In genomic region chr9:91117959-91118651, GRCh38 we compare ENCODE assay signal across 8 cellular contexts.
DNase-seq lines count a peak whose midpoint lies in the region; ATAC-seq and TF ChIP-seq lines count a peak whose summit lies in the region.

No MANE protein-coding gene starts in this region.

- peak overlapping the region; percentile 91 for H3K27ac Mint-ChIP-seq in chondrocyte (ENCODE audit: unreplicated experiment)

- no peaks in the 10 kb centered on the region for H3K27me3 Mint-ChIP-seq in chondrocyte (ENCODE audit: low read depth)

- ATAC-seq in GM18519 (IDR thresholded peaks at IDR 0.05; ENCODE audit: low FRiP score, unreplicated experiment), result no peak
- ATAC-seq in HG03342 (IDR thresholded peaks at IDR 0.05; ENCODE audit: unreplicated experiment), result no peak

- peak overlapping the region; percentile 70 for H3K4me2 ChIP-seq in skeletal muscle satellite cell (ENCODE audit: low read length)

- H3K27me3 ChIP-seq in skeletal muscle satellite cell (ENCODE audit: control insufficient read depth, insufficient read depth, low read length) (no peaks in the 10 kb centered on the region), MG63 (no peaks in the 10 kb centered on the region)

- H3K9me3 ChIP-seq in skeletal muscle satellite cell (replicated peaks; ENCODE audit: low read length) (no peaks in the 10 kb centered on the region), MG63 (no peaks in the 10 kb centered on the region; the same call in 1 of the 2 replicates)

- peak overlapping the region; percentile 26 for H3K4me3 ChIP-seq in skeletal muscle satellite cell (ENCODE audit: low read length)
- no peak overlapping the region for H3K4me3 ChIP-seq in MG63

- DNase-seq in NCI-H1105 treated with DMSO at 0.1 percent for 48 hours (lab: John Stamatoyannopoulos, UW) (peak; percentile 61), chondrocyte (ENCODE audit: low spot score) (peak; percentile 92), kidney tubule cell (ENCODE audit: low spot score) (peak; percentile 70), MG63 (no peak), GM10248 (ENCODE audit: extremely low spot score) (no peak)

- TF ChIP-seq CTCF in chondrocyte (IDR thresholded peaks at IDR 0.05) (no peak), GM10248 (IDR thresholded peaks at IDR 0.05; ENCODE audit: control extremely low read depth, extremely low read depth, low read depth, missing control alignments) (no peak)

- H3K4me3 Mint-ChIP-seq in chondrocyte (ENCODE audit: unreplicated experiment), result peak overlapping the region; percentile 60

- H3K9ac ChIP-seq in skeletal muscle satellite cell (ENCODE audit: low read depth, low read length), result peak overlapping the region; percentile 62

- CTCF ChIA-PET in GM10248 (lab: Yijun Ruan, JAX), result no interaction called here

- POLR2A ChIA-PET in GM10248 (lab: Yijun Ruan, JAX), result interaction anchor here (0.6 kb wide), 1 partner anchor 598 kb away, joined by 5 read pairs; no protein-coding TSS in a partner anchor

- peaks cover 3% of the 10 kb centered on the region for H3K36me3 Mint-ChIP-seq in chondrocyte (ENCODE audit: low read depth)

- no peaks in the 10 kb centered on the region for H3K36me3 ChIP-seq in skeletal muscle satellite cell (ENCODE audit: insufficient read depth, low read length)
- H3K36me3 ChIP-seq in MG63, result no peaks in the 10 kb centered on the region

- peaks cover 5% of the 10 kb centered on the region for H3K9me3 Mint-ChIP-seq in chondrocyte (ENCODE audit: low read depth)

- peaks cover 52% of the 10 kb centered on the region for H3K4me1 Mint-ChIP-seq in chondrocyte (ENCODE audit: low read depth)

- peaks cover 29% of the 10 kb centered on the region for H3K4me1 ChIP-seq in skeletal muscle satellite cell (ENCODE audit: control insufficient read depth, insufficient read depth, low read length)

Comparison
In these comparisons a context has a peak if more than half of its experiments do, and no peak if none do; other contexts are left out.
1. DNase-seq: peak in NCI-H1105 treated with DMSO at 0.1 percent for 48 hours (single experiment), chondrocyte (single experiment) and kidney tubule cell (single experiment); none in MG63 (single experiment) and GM10248 (single experiment).